Comparison of ENCODE assay signal across 1 cellular context in the genomic region with DNA sequence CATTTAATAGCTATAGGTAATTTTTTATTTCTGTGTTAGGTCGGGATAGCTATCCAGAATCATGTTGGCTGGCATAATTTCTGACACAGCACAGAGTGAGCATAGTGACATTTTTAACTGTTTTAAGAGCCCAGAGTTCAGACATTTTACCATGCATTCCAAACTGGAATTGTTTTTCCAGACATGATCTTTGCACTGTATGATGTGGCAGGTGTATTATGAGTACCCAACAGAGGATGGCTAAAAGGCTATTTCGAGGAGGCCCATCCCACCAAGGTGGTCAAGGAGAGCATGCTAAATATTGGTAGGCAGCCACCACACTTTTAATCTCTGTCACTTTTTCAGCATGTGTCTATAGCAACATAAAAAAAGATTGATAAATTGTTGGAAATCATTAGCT.
TF ChIP-seq lines count a peak whose summit lies in the region.

No MANE protein-coding gene starts in this region.

TF ChIP-seq in HepG2, 621 proteins besides CTCF, POLR2A, EP300 and RAD21 (continued from another document):
- no peak for TF ChIP-seq FUBP1 (CRISPR knock-in tag; IDR thresholded peaks at IDR 0.05; ENCODE audit: borderline replicate concordance)
- TF ChIP-seq, protein P1, sequence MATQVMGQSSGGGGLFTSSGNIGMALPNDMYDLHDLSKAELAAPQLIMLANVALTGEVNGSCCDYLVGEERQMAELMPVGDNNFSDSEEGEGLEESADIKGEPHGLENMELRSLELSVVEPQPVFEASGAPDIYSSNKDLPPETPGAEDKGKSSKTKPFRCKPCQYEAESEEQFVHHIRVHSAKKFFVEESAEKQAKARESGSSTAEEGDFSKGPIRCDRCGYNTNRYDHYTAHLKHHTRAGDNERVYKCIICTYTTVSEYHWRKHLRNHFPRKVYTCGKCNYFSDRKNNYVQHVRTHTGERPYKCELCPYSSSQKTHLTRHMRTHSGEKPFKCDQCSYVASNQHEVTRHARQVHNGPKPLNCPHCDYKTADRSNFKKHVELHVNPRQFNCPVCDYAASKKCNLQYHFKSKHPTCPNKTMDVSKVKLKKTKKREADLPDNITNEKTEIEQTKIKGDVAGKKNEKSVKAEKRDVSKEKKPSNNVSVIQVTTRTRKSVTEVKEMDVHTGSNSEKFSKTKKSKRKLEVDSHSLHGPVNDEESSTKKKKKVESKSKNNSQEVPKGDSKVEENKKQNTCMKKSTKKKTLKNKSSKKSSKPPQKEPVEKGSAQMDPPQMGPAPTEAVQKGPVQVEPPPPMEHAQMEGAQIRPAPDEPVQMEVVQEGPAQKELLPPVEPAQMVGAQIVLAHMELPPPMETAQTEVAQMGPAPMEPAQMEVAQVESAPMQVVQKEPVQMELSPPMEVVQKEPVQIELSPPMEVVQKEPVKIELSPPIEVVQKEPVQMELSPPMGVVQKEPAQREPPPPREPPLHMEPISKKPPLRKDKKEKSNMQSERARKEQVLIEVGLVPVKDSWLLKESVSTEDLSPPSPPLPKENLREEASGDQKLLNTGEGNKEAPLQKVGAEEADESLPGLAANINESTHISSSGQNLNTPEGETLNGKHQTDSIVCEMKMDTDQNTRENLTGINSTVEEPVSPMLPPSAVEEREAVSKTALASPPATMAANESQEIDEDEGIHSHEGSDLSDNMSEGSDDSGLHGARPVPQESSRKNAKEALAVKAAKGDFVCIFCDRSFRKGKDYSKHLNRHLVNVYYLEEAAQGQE (IDR thresholded peaks at IDR 0.05; ENCODE audit: borderline replicate concordance in 1 of 2, low read depth in 1 of 2, low read length in 2 of 2): no peak
- TF ChIP-seq, protein P2, sequence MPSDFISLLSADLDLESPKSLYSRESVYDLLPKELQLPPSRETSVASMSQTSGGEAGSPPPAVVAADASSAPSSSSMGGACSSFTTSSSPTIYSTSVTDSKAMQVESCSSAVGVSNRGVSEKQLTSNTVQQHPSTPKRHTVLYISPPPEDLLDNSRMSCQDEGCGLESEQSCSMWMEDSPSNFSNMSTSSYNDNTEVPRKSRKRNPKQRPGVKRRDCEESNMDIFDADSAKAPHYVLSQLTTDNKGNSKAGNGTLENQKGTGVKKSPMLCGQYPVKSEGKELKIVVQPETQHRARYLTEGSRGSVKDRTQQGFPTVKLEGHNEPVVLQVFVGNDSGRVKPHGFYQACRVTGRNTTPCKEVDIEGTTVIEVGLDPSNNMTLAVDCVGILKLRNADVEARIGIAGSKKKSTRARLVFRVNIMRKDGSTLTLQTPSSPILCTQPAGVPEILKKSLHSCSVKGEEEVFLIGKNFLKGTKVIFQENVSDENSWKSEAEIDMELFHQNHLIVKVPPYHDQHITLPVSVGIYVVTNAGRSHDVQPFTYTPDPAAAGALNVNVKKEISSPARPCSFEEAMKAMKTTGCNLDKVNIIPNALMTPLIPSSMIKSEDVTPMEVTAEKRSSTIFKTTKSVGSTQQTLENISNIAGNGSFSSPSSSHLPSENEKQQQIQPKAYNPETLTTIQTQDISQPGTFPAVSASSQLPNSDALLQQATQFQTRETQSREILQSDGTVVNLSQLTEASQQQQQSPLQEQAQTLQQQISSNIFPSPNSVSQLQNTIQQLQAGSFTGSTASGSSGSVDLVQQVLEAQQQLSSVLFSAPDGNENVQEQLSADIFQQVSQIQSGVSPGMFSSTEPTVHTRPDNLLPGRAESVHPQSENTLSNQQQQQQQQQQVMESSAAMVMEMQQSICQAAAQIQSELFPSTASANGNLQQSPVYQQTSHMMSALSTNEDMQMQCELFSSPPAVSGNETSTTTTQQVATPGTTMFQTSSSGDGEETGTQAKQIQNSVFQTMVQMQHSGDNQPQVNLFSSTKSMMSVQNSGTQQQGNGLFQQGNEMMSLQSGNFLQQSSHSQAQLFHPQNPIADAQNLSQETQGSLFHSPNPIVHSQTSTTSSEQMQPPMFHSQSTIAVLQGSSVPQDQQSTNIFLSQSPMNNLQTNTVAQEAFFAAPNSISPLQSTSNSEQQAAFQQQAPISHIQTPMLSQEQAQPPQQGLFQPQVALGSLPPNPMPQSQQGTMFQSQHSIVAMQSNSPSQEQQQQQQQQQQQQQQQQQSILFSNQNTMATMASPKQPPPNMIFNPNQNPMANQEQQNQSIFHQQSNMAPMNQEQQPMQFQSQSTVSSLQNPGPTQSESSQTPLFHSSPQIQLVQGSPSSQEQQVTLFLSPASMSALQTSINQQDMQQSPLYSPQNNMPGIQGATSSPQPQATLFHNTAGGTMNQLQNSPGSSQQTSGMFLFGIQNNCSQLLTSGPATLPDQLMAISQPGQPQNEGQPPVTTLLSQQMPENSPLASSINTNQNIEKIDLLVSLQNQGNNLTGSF (CRISPR knock-in tag; IDR thresholded peaks at IDR 0.05): no peak
- no peak for TF ChIP-seq HHEX (CRISPR knock-in tag; IDR thresholded peaks at IDR 0.05)
